ENCODE assay signal across 12 cellular contexts in genomic region chr5:146475190-146475801, GRCh38. TPM values are rescaled to one million over a fixed set of nuclear protein-coding genes. Genes with fewer than 3 reads are reported as not detected.
DNase-seq lines count a peak whose midpoint lies in the region; ATAC-seq, FAIRE-seq and TF ChIP-seq lines count a peak whose summit lies in the region.
"Had no signal": no experiment of that assay in that cellular context is flagged by ENCODE, and none has a peak within 500 bp of the region (broad histone marks: within the 10 kb centered on the region; RNA-seq: fewer than 3 reads in every experiment).

No MANE protein-coding gene starts in this region.

- H3K27me3 ChIP-seq in GM23248 (replicated peaks; ENCODE audit: insufficient read depth), result no peaks in the 10 kb centered on the region
- no peaks in the 10 kb centered on the region for H3K27me3 ChIP-seq in RWPE2 (ENCODE audit: insufficient read depth, poor library complexity, severe bottlenecking)
- no peaks in the 10 kb centered on the region for H3K27me3 ChIP-seq in small intestine (ENCODE audit: control insufficient read depth in 2 of 2, insufficient read depth in 2 of 2, low read length in 2 of 2)
- H3K27me3 ChIP-seq: heart left ventricle had no signal

- H3K36me3 ChIP-seq in GM23248 (ENCODE audit: low read depth) (peaks cover 53% of the 10 kb centered on the region), RWPE2 (ENCODE audit: low read depth) (peaks cover 93% of the 10 kb centered on the region), small intestine (ENCODE audit: control insufficient read depth in 2 of 2, insufficient read depth in 2 of 2, low read length in 2 of 2) (peaks cover 13 to 14% of the 10 kb centered on the region in 2 donors)

- H3K27ac ChIP-seq in GM23248, result no peak overlapping the region
- H3K27ac ChIP-seq in RWPE2 (ENCODE audit: poor library complexity, severe bottlenecking), result no peak overlapping the region
- no peak overlapping the region for H3K27ac ChIP-seq in small intestine (ENCODE audit: low read depth in 1 of 2, low read length in 1 of 2)
- H3K27ac ChIP-seq: heart left ventricle had no signal

- H4K20me1 ChIP-seq in GM23248 (ENCODE audit: insufficient read depth), result no peaks in the 10 kb centered on the region

- no peak overlapping the region for H3K4me2 ChIP-seq in GM23248 (ENCODE audit: unreplicated experiment)

- in situ Hi-C loops in GM23248 (cut with MboI), result no loop called here

- TF ChIP-seq CTCF in AG09319 (IDR thresholded peaks at IDR 0.05; ENCODE audit: low read depth, low read length) (peak; percentile 10; the same call in 1 of the 2 replicates), RWPE2 (IDR thresholded peaks at IDR 0.05; ENCODE audit: poor library complexity, severe bottlenecking) (peak; percentile 33), foreskin fibroblast (IDR thresholded peaks at IDR 0.05; ENCODE audit: low read depth, low read length) (peak; percentile 10)

- ATAC-seq in RWPE2 (ENCODE audit: low read depth) (no peak), GM21390 (IDR thresholded peaks at IDR 0.05; ENCODE audit: unreplicated experiment) (no peak), HG03439 (IDR thresholded peaks at IDR 0.05; ENCODE audit: unreplicated experiment) (no peak)
- ATAC-seq: activated CD8-positive, alpha-beta memory T cell treated with anti-CD3 and anti-CD28 coated beads, Interleukin-2, amount 10 ng/mL, durations not matched to agents 7 days and 5 days; heart left ventricle had no signal

- no peaks in the 10 kb centered on the region for H3K9me3 ChIP-seq in GM23248 (ENCODE audit: low read depth)
- no peaks in the 10 kb centered on the region for H3K9me3 ChIP-seq in RWPE2 (ENCODE audit: severe bottlenecking)
- no peaks in the 10 kb centered on the region for H3K9me3 ChIP-seq in small intestine (ENCODE audit: control insufficient read depth, low read depth)
- H3K9me3 ChIP-seq: heart left ventricle had no signal

- WGBS in GM23248 (ENCODE audit: low coverage in 1 of 2, low lambda C conversion rate in 2 of 2, missing lambda C conversion rate in 2 of 2), 2 experiments, result 65 to 74% methylated on average over 4 of the region's 4 CpGs
- 73 to 81% (median 80%) methylated on average over 4 of the region's 4 CpGs for WGBS in small intestine, 3 donors

- H3F3A ChIP-seq in GM23248 (ENCODE audit: insufficient read depth), result no peaks in the 10 kb centered on the region

- H2AFZ ChIP-seq in GM23248, result no peak overlapping the region

- H3K4me3 ChIP-seq in GM23248, result no peak overlapping the region
- H3K4me3 ChIP-seq in RWPE2 (ENCODE audit: severe bottlenecking), result no peak overlapping the region
- H3K4me3 ChIP-seq in foreskin fibroblast (ENCODE audit: low read depth in 1 of 2, low read length in 2 of 2), result no peak overlapping the region
- H3K4me3 ChIP-seq in small intestine (ENCODE audit: low read depth in 1 of 2, low read length in 2 of 2), result no peak overlapping the region
- H3K4me3 ChIP-seq: heart left ventricle had no signal

- no peak overlapping the region for H3K9ac ChIP-seq in GM23248

- peaks cover 37% of the 10 kb centered on the region for H3K79me2 ChIP-seq in GM23248 (ENCODE audit: insufficient read depth)

- DNase-seq in AG09319 (ENCODE audit: extremely low read depth, low read depth) (no peak), GM23248 (peak; percentile 21), RWPE2 (ENCODE audit: low spot score) (no peak), foreskin fibroblast (peak in 1 of 2 donors; percentile 10), NCI-H1048 (lab: John Stamatoyannopoulos, UW) (no peak), small intestine (no peak)
- DNase-seq: activated CD8-positive, alpha-beta memory T cell treated with anti-CD3 and anti-CD28 coated beads, Interleukin-2, amount 10 ng/mL, durations not matched to agents 7 days and 5 days; CD4-positive, CD25-positive, alpha-beta regulatory T cell; heart left ventricle had no signal

- H3K9me2 ChIP-seq in GM23248 (ENCODE audit: insufficient read depth), result no peaks in the 10 kb centered on the region

- H3K4me1 ChIP-seq in GM23248 (ENCODE audit: insufficient read depth) (no peaks in the 10 kb centered on the region), RWPE2 (ENCODE audit: insufficient read depth, poor library complexity, severe bottlenecking) (no peaks in the 10 kb centered on the region), small intestine (ENCODE audit: control insufficient read depth in 2 of 2, insufficient read depth in 1 of 2, low read depth in 1 of 2, low read length in 1 of 2) (no peaks in the 10 kb centered on the region)

- no peak for FAIRE-seq in small intestine (lab: Jason Lieb, UNC)

RNA-seq across cellular contexts. Expression of gene TCERG1, which starts 28.2 kb away (rescaled TPM):
- 23.6 and 31.1 TPM in 2 replicates for total RNA-seq in GM23248 (2014; rRNA removed; shearing (Covaris generic))
- polyA plus RNA-seq in GM23248 (2016; fragmentation: Nextera tagmentation; extraction: Ambion mirVana), result 28.2 and 37.0 TPM in 2 replicates
- 10 to 100 TPM; 22.2 to 30.9 (median 26.7) TPM for polyA plus RNA-seq in small intestine

RNA-seq across cellular contexts. Expression of gene GPR151, which starts 40.7 kb away (rescaled TPM):
- total RNA-seq in GM23248 (2014; rRNA removed; shearing (Covaris generic)), result not detected in 2 replicates
- polyA plus RNA-seq in GM23248 (2016; fragmentation: Nextera tagmentation; extraction: Ambion mirVana) (not detected in 2 replicates), small intestine (not detected)
- total RNA-seq: activated CD8-positive, alpha-beta memory T cell treated with anti-CD3 and anti-CD28 coated beads, Interleukin-2, amount 10 ng/mL, durations not matched to agents 7 days and 5 days; CD4-positive, CD25-positive, alpha-beta regulatory T cell; heart left ventricle; liver had no signal
- polyA plus RNA-seq: heart left ventricle, liver had no signal
